1 cellular context compared by ENCODE assay signal in the genomic region with DNA sequence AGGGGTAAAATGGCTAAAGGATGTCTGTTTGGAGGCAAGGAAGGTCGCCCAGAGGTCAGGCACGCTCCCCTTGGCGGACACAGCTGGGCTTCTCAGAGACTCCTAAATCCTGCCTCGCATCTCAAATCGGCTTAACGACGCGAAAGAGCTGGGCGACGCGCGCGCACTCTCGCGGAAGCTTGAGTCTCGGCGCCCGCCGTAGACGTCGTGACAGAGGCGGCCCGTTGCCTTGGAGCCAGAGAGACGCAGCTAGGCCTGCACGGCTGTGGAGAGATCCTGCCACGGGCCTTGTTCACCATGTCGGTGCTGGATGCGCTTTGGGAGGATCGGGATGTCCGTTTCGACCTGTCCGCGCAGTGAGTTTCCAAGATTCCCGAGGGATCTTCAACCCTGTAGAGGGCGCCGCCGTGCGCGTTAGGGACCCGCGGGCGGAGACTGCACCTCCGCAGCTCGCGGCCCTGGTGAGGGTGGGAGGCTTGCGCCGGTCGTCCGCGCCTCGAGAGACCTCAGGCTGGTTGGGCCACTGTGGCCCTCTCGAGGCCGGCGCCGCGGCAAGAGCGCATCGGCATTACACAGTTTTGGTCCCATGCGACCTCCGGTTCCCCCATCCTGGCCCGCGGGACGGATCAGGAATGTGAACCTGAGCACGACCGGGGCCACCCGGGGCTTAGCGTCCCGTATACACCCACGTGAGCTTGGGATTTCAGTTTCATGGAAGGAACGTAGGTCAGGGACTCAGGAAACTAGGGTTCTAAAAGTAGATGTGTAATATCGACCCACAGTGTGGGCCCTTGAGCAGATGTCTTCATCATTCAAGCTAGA.
TF ChIP-seq lines count a peak whose summit lies in the region.

A gene (plus strand): TSS at position 238 of the 822 bp plus-strand sequence. CDS start 60 bp downstream, at position 298.

TF ChIP-seq in PFSK-1, 5 proteins besides CTCF, POLR2A, EP300 and RAD21 (continued from another document):
- TF ChIP-seq, protein P1, sequence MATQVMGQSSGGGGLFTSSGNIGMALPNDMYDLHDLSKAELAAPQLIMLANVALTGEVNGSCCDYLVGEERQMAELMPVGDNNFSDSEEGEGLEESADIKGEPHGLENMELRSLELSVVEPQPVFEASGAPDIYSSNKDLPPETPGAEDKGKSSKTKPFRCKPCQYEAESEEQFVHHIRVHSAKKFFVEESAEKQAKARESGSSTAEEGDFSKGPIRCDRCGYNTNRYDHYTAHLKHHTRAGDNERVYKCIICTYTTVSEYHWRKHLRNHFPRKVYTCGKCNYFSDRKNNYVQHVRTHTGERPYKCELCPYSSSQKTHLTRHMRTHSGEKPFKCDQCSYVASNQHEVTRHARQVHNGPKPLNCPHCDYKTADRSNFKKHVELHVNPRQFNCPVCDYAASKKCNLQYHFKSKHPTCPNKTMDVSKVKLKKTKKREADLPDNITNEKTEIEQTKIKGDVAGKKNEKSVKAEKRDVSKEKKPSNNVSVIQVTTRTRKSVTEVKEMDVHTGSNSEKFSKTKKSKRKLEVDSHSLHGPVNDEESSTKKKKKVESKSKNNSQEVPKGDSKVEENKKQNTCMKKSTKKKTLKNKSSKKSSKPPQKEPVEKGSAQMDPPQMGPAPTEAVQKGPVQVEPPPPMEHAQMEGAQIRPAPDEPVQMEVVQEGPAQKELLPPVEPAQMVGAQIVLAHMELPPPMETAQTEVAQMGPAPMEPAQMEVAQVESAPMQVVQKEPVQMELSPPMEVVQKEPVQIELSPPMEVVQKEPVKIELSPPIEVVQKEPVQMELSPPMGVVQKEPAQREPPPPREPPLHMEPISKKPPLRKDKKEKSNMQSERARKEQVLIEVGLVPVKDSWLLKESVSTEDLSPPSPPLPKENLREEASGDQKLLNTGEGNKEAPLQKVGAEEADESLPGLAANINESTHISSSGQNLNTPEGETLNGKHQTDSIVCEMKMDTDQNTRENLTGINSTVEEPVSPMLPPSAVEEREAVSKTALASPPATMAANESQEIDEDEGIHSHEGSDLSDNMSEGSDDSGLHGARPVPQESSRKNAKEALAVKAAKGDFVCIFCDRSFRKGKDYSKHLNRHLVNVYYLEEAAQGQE (IDR thresholded peaks at IDR 0.05; ENCODE audit: insufficient read depth in 1 of 2, low read depth in 2 of 2, low read length in 2 of 2), result no peak
- no peak for TF ChIP-seq SIN3A (IDR thresholded peaks at IDR 0.05; ENCODE audit: borderline replicate concordance, insufficient read depth, low read length)
- TF ChIP-seq FOXP2 (optimal IDR thresholded peaks at IDR 0.05; ENCODE audit: borderline replicate concordance, extremely low read depth, extremely low read length, insufficient read depth), result peak; percentile 68
- no peak for TF ChIP-seq POLR2AphosphoS5 (IDR thresholded peaks at IDR 0.05; ENCODE audit: low read depth, low read length)
